In genomic region chr14:49249022-49249421, GRCh38 we compare ENCODE assay signal across 14 cellular contexts.
DNase-seq lines count a peak whose midpoint lies in the region; ATAC-seq and TF ChIP-seq lines count a peak whose summit lies in the region.
"Had no signal": no experiment of that assay in that cellular context is flagged by ENCODE, and none has a peak within 500 bp of the region (broad histone marks: within the 10 kb centered on the region; RNA-seq: fewer than 3 reads in every experiment).

No MANE protein-coding gene starts in this region.

- peak; percentile 76 for ATAC-seq in GM18868 (IDR thresholded peaks at IDR 0.05; ENCODE audit: unreplicated experiment)
- peak; percentile 67 for ATAC-seq in HG03432 (IDR thresholded peaks at IDR 0.05; ENCODE audit: unreplicated experiment)
- ATAC-seq in foreskin keratinocyte: peak; percentile 72
- no peak for ATAC-seq in HG03095 (IDR thresholded peaks at IDR 0.05; ENCODE audit: unreplicated experiment)
- ATAC-seq in GM21737 (IDR thresholded peaks at IDR 0.05; ENCODE audit: unreplicated experiment): no peak
- ATAC-seq: activated T-cell treated with anti-CD3 and anti-CD28 coated beads, Interleukin-2, amount 50 U/mL, for 4 hours; HepG2 had no signal

- peak; percentile 2 for DNase-seq in OCI-M1 (lab: John Stamatoyannopoulos, UW)
- DNase-seq in foreskin keratinocyte: peak in 1 of 2 donors; percentile 40
- no peak for DNase-seq in HK-2 (ENCODE audit: unreplicated experiment)
- DNase-seq in cortex of kidney (lab: John Stamatoyannopoulos, UW): no peak
- DNase-seq: activated CD4-positive, alpha-beta T cell treated with anti-CD3 and anti-CD28 coated beads for 48 hours; activated T-cell treated with anti-CD3 and anti-CD28 coated beads, Interleukin-2, amount 50 U/mL, for 4 hours; H7; stimulated activated naive CD4-positive, alpha-beta T cell had no signal

- no peaks in the 10 kb centered on the region for H3K4me1 ChIP-seq in foreskin keratinocyte

- H3K27ac ChIP-seq in foreskin keratinocyte: no peak overlapping the region
- H3K27ac ChIP-seq: neutrophil had no signal

- TF ChIP-seq CTCF in foreskin keratinocyte (conservative IDR thresholded peaks at IDR 0.05): no peak

- no peaks in the 10 kb centered on the region for H3K27me3 ChIP-seq in foreskin keratinocyte
- H3K27me3 ChIP-seq: neutrophil had no signal

Comparison
In these comparisons a context has a peak if more than half of its experiments do, and no peak if none do; other contexts are left out.
1. ATAC-seq: peak in GM18868 (single experiment), HG03432 (single experiment) and foreskin keratinocyte (single experiment); none in HG03095 (single experiment) and GM21737 (single experiment).